18 cellular contexts compared by ENCODE assay signal in the genomic region with DNA sequence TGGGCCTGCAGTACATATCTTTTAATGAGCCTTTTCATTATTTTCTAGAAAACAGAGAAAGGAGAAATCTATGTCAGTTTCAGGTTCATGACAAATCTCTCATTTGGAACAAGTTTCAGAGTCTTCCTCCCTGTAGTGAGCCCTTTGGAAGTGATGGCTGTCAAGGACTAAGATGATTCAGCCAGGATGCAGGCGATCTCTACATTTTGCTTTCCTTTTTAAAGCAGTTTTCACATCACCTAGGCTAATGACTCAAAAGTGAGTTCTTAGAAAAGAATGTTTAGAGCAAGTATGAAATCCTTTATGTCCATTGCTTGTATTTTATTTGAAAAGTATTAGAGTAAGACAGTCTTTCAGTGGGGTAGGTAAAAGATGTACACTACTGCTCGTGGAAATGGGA.
DNase-seq lines count a peak whose midpoint lies in the region; ATAC-seq and TF ChIP-seq lines count a peak whose summit lies in the region.
"Had no signal": no experiment of that assay in that cellular context is flagged by ENCODE, and none has a peak within 500 bp of the region (broad histone marks: within the 10 kb centered on the region; RNA-seq: fewer than 3 reads in every experiment).

No MANE protein-coding gene starts in this region.

- no peak for TF ChIP-seq RAD21 in SK-N-SH (IDR thresholded peaks at IDR 0.05; ENCODE audit: low read length)

- peak; percentile 25 for DNase-seq in AG10803 (ENCODE audit: low read depth)
- peak; percentile 63 for DNase-seq in HT1080 (ENCODE audit: low read depth)
- DNase-seq in SK-N-SH: no peak
- DNase-seq in iris pigment epithelial cell (ENCODE audit: low read depth): peak; percentile 24
- DNase-seq in psoas muscle: no peak
- no peak for DNase-seq in HUDEP-2 (lab: John Stamatoyannopoulos, UW; ENCODE audit: unreplicated experiment in 76 of 76)
- no peak for DNase-seq in stimulated activated CD4-positive, alpha-beta T cell treated with anti-CD3 and anti-CD28 coated beads, Interleukin-4, amount 100 ng/mL, for 4 hours
- DNase-seq in mesenteric fat pad (ENCODE audit: low spot score): no peak
- DNase-seq: AML-193; Calu3; CD4-positive, CD25-positive, alpha-beta regulatory T cell; GDM1; KBM-7; NCI-H1092; NCI-H1694; NCI-H2107; PC-9; Right ventricle myocardium superior had no signal

- peak overlapping the region; percentile 66 for H3K4me2 ChIP-seq in SK-N-SH
- H3K4me2 ChIP-seq: PC-9 had no signal

- TF ChIP-seq EP300 in SK-N-SH (IDR thresholded peaks at IDR 0.05; ENCODE audit: borderline replicate concordance in 1 of 2, low read depth in 1 of 2, low read length in 1 of 2): no peak

- H3K9ac ChIP-seq in SK-N-SH: no peak overlapping the region

- H3K27me3 ChIP-seq in SK-N-SH (ENCODE audit: insufficient read depth): no peaks in the 10 kb centered on the region
- H3K27me3 ChIP-seq in psoas muscle (ENCODE audit: insufficient read depth in 3 of 3, low read length in 2 of 3): no peaks in the 10 kb centered on the region

- peak overlapping the region; percentile 66 for H2AFZ ChIP-seq in SK-N-SH (ENCODE audit: low read depth)
- H2AFZ ChIP-seq: PC-9 had no signal

- H3K4me3 ChIP-seq in AG10803 (ENCODE audit: low read length): no peak overlapping the region
- no peak overlapping the region for H3K4me3 ChIP-seq in SK-N-SH (ENCODE audit: low read depth in 2 of 2, low read length in 1 of 2)
- no peak overlapping the region for H3K4me3 ChIP-seq in psoas muscle
- H3K4me3 ChIP-seq: PC-9 had no signal

- H3F3A ChIP-seq in SK-N-SH (replicated peaks; ENCODE audit: insufficient read depth): peaks cover 8% of the 10 kb centered on the region

- H3K27ac ChIP-seq in SK-N-SH (ENCODE audit: low read depth in 2 of 2, low read length in 1 of 2): peak overlapping the region in 1 of 2 experiments; percentile 19; a peak in 1 of 4 replicates
- H3K27ac ChIP-seq in psoas muscle: no peak overlapping the region
- H3K27ac ChIP-seq: PC-9 had no signal

- no peaks in the 10 kb centered on the region for H3K9me3 ChIP-seq in SK-N-SH
- no peaks in the 10 kb centered on the region for H3K9me3 ChIP-seq in psoas muscle

- WGBS in SK-N-SH (ENCODE audit: low lambda C conversion rate): 7% methylated on average over 2 of the region's 2 CpGs
- WGBS in psoas muscle, 3 donors: 71 to 80% (median 75%) methylated on average over 2 of the region's 2 CpGs

- no peak for ATAC-seq in psoas muscle

- TF ChIP-seq CTCF in AG10803 (conservative IDR thresholded peaks at IDR 0.05; ENCODE audit: low read length): no peak
- no peak for TF ChIP-seq CTCF in SK-N-SH (IDR thresholded peaks at IDR 0.05)
- TF ChIP-seq CTCF in psoas muscle (IDR thresholded peaks at IDR 0.05): no peak

- H3K4me1 ChIP-seq in SK-N-SH (ENCODE audit: control insufficient read depth in 1 of 2, insufficient read depth in 2 of 2, low read depth in 1 of 2, low read length in 1 of 2) (no peaks in the 10 kb centered on the region), psoas muscle (no peaks in the 10 kb centered on the region)

- POLR2A ChIA-PET in SK-N-SH (lab: Yijun Ruan, JAX): no interaction called here

- intact Hi-C loops in psoas muscle (cut with DNase I): loop anchor here in 1 of 2 donors (10.0 kb wide), 2 partner anchors 391 to 551 kb away; no protein-coding TSS in a partner anchor

- no peaks in the 10 kb centered on the region for H3K9me2 ChIP-seq in SK-N-SH

- H4K20me1 ChIP-seq in SK-N-SH (ENCODE audit: insufficient read depth): no peaks in the 10 kb centered on the region

- H3K79me2 ChIP-seq in SK-N-SH (ENCODE audit: insufficient read depth): no peaks in the 10 kb centered on the region

- CTCF ChIA-PET in SK-N-SH (lab: Yijun Ruan, JAX): no interaction called here

- H3K36me3 ChIP-seq in SK-N-SH (replicated peaks in 1 of 2; ENCODE audit: control insufficient read depth in 1 of 2, insufficient read depth in 2 of 2, low read length in 1 of 2): no peaks in the 10 kb centered on the region
- no peaks in the 10 kb centered on the region for H3K36me3 ChIP-seq in psoas muscle (ENCODE audit: insufficient read depth in 1 of 2, low read depth in 1 of 2)

TF ChIP-seq in SK-N-SH, 30 proteins besides CTCF, POLR2A, EP300 and RAD21:
- TF ChIP-seq ELF1 (IDR thresholded peaks at IDR 0.05) (no peak), RCOR1 (IDR thresholded peaks at IDR 0.05; ENCODE audit: low read length) (no peak), FOSL2 (IDR thresholded peaks at IDR 0.05; ENCODE audit: borderline replicate concordance, low read depth) (peak; percentile 20; the same call in 1 of the 2 replicates), ZBTB33 (IDR thresholded peaks at IDR 0.05; ENCODE audit: borderline replicate concordance, low read depth) (no peak), POLR2AphosphoS5 (IDR thresholded peaks at IDR 0.05; ENCODE audit: low read depth, low read length) (no peak), USF1 (IDR thresholded peaks at IDR 0.05; ENCODE audit: borderline replicate concordance, low read depth) (no peak), TCF12 (IDR thresholded peaks at IDR 0.05) (no peak), GATA2 (CRISPR knock-in tag; IDR thresholded peaks at IDR 0.05) (no peak)
TF ChIP-seq in SK-N-SH: peak in this region for 1.

Comparison
In these comparisons a context has a peak if more than half of its experiments do, and no peak if none do; other contexts are left out.
1. DNase-seq: peak in AG10803 (single experiment), HT1080 (single experiment) and iris pigment epithelial cell (single experiment); none in SK-N-SH (single experiment), psoas muscle (0 of 2), HUDEP-2 (0 of 76), stimulated activated CD4-positive, alpha-beta T cell treated with anti-CD3 and anti-CD28 coated beads, Interleukin-4, amount 100 ng/mL, for 4 hours (0 of 2) and mesenteric fat pad (single experiment).